12 cellular contexts compared by ENCODE assay signal in genomic region chr1:156379420-156380165, GRCh38.
A peak's percentile ranks its signal among the peaks of the same experiment; 100 is the strongest.
DNase-seq lines count a peak whose midpoint lies in the region; ATAC-seq, FAIRE-seq and TF ChIP-seq lines count a peak whose summit lies in the region.
"Had no signal": no experiment of that assay in that cellular context is flagged by ENCODE, and none has a peak within 500 bp of the region (broad histone marks: within the 10 kb centered on the region; RNA-seq: fewer than 3 reads in every experiment).

No MANE protein-coding gene starts in this region.

- TF ChIP-seq CTCF in WERI-Rb-1 (IDR thresholded peaks at IDR 0.05; ENCODE audit: low read depth, low read length), result peak; percentile 58

- no peaks in the 10 kb centered on the region for H3K27me3 ChIP-seq in WERI-Rb-1 (ENCODE audit: insufficient read depth, low read depth, severe bottlenecking)

- no peaks in the 10 kb centered on the region for H3K9me3 ChIP-seq in WERI-Rb-1 (ENCODE audit: severe bottlenecking)

- no peaks in the 10 kb centered on the region for H3K36me3 ChIP-seq in WERI-Rb-1

- DNase-seq in EL (peak; percentile 34), HTR-8/SVneo (ENCODE audit: insufficient read length, low spot score) (peak; percentile 45), WERI-Rb-1 (peak; percentile 66), left kidney (ENCODE audit: low read depth, low spot score) (peak; percentile 27), foreskin melanocyte (no peak)
- DNase-seq: activated CD8-positive, alpha-beta T cell treated with anti-CD3 and anti-CD28 coated beads, Interleukin-2, amount 10 ng/mL, durations not matched to agents 7 days and 5 days; effector memory CD8-positive, alpha-beta T cell; left ventricle myocardium superior; T1000 had no signal

- no peak overlapping the region for H3K4me3 ChIP-seq in WERI-Rb-1 (ENCODE audit: low read depth, low read length)

- FAIRE-seq in HTR-8/SVneo (lab: Jason Lieb, UNC), result no peak

- H3K27ac ChIP-seq in WERI-Rb-1, result no peak overlapping the region

- ATAC-seq in HG03521 (IDR thresholded peaks at IDR 0.05; ENCODE audit: unreplicated experiment) (no peak), GM21717 (IDR thresholded peaks at IDR 0.05; ENCODE audit: unreplicated experiment) (no peak), GM19467 (IDR thresholded peaks at IDR 0.05; ENCODE audit: unreplicated experiment) (no peak)
- ATAC-seq: activated CD8-positive, alpha-beta T cell treated with anti-CD3 and anti-CD28 coated beads, Interleukin-2, amount 10 ng/mL, durations not matched to agents 7 days and 5 days; effector memory CD8-positive, alpha-beta T cell; left ventricle myocardium superior had no signal
